8 cellular contexts compared by ENCODE assay signal in the genomic region with DNA sequence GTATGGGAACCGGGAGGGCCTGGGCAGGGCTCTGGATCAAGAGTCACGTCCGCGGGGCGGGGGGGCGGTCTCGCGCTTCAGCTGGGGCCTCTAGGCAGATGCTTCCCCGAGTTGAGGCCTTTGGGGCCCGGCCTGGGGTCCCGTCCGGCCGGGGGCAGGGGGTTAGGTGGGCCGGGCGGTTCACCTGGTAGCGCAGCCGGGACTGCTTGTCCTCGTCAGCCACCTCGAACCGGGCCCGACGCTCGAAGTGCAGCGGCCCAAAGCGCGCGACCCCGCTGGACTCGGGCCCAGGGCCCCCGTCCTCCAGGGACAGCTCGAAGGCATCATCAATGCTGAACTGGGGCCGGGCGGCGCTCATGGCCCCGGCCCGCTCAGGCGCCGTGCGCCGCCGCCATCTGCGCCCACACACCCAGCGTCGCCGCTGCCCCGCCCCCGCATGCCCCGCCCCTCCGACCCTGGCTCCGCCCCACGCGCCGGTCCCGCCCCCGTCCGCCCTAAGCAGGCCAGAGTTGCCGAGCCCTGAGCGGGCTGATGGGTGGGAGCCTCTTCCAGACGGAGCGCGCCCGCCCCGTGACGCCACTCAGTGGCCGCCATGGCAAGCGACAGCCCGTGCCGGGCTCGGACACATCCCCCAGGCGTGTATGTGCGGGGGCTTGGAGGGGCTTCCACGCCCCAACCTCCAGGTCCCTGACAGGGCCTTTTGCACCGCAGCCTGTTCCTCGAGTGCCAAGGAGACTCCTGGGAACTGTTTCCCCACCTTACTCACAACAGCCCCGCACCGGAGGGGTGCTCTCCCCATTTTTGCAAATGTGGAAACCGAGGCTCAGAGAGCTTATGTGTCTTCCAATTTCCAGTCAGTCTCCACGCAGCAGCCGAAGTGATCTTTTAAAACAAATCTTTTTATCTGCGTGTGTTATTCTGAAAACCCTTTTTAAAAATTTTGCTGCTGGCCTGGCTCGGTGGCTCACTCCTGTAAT. TPM values are rescaled to one million over a fixed set of nuclear protein-coding genes. Genes with fewer than 3 reads are reported as not detected.
DNase-seq lines count a peak whose midpoint lies in the region; ATAC-seq and TF ChIP-seq lines count a peak whose summit lies in the region.

A gene with protein sequence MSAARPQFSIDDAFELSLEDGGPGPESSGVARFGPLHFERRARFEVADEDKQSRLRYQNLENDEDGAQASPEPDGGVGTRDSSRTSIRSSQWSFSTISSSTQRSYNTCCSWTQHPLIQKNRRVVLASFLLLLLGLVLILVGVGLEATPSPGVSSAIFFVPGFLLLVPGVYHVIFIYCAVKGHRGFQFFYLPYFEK (minus strand): TSS at position 417 of the 977 bp plus-strand sequence. CDS start 59 bp downstream, at position 358.

- H3K9me3 Mint-ChIP-seq in activated naive CD4-positive, alpha-beta T cell treated with anti-CD3 and anti-CD28 coated beads, Interleukin-2, amount 10 ng/mL, durations not matched to agents 7 days and 5 days = no peaks in the 10 kb centered on the region

- H2AFZ ChIP-seq in MM.1S (ENCODE audit: low read length) = peak within 1 kb of the TSS; percentile 100

- TF ChIP-seq CTCF in MM.1S (IDR thresholded peaks at IDR 0.05; ENCODE audit: low read length) (peak; percentile 57), gastroesophageal sphincter (IDR thresholded peaks at IDR 0.05) (peak in 3 of 4 experiments; percentile 49 to 71 (median 60))

- H3K9ac ChIP-seq in ES-I3 (ENCODE audit: low read depth, low read length) (peak within 1 kb of the TSS; percentile 77), MM.1S (ENCODE audit: low read length) (peak within 1 kb of the TSS; percentile 80), SK-N-MC (ENCODE audit: insufficient read length) (peak within 1 kb of the TSS; percentile 83)

- H3K9me3 ChIP-seq in ES-I3 (ENCODE audit: control insufficient read depth, insufficient read depth, low read length) (no peaks in the 10 kb centered on the region), MM.1S (replicated peaks; ENCODE audit: insufficient read depth, low read length) (no peaks in the 10 kb centered on the region), SK-N-MC (ENCODE audit: low read depth, low read length) (no peaks in the 10 kb centered on the region), gastroesophageal sphincter (no peaks in the 10 kb centered on the region)

- peaks cover 8% of the 10 kb centered on the region for H3K36me3 Mint-ChIP-seq in activated naive CD4-positive, alpha-beta T cell treated with anti-CD3 and anti-CD28 coated beads, Interleukin-2, amount 10 ng/mL, durations not matched to agents 7 days and 5 days

- H3K4me3 ChIP-seq in H7 (ENCODE audit: insufficient read depth, low read depth, low read length) (peak within 1 kb of the TSS; percentile 83), MM.1S (ENCODE audit: low read length) (peak within 1 kb of the TSS; percentile 99), SK-N-MC (peak within 1 kb of the TSS; percentile 91), gastroesophageal sphincter (peak within 1 kb of the TSS; percentile 61 to 84)

- no peaks in the 10 kb centered on the region for H3K9me2 ChIP-seq in MM.1S (replicated peaks; ENCODE audit: insufficient read depth, low read length)

- H4K20me1 ChIP-seq in MM.1S (ENCODE audit: insufficient read depth, low read length) = no peaks in the 10 kb centered on the region

- TF ChIP-seq POLR2A in gastroesophageal sphincter (IDR thresholded peaks at IDR 0.05) = peak; percentile 81 to 94

- peak within 1 kb of the TSS; percentile 87 for H3K27ac Mint-ChIP-seq in activated naive CD4-positive, alpha-beta T cell treated with anti-CD3 and anti-CD28 coated beads, Interleukin-2, amount 10 ng/mL, durations not matched to agents 7 days and 5 days

- no peaks in the 10 kb centered on the region for H3F3A ChIP-seq in MM.1S (ENCODE audit: insufficient read depth, low read length)

- no peaks in the 10 kb centered on the region for H3K36me3 ChIP-seq in ES-I3 (ENCODE audit: insufficient read depth, low read length)
- H3K36me3 ChIP-seq in H7 (replicated peaks; ENCODE audit: control insufficient read depth, insufficient read depth, low read length) = no peaks in the 10 kb centered on the region
- H3K36me3 ChIP-seq in MM.1S (replicated peaks; ENCODE audit: insufficient read depth, low read length) = no peaks in the 10 kb centered on the region
- no peaks in the 10 kb centered on the region for H3K36me3 ChIP-seq in SK-N-MC (ENCODE audit: insufficient read depth, low read length)
- H3K36me3 ChIP-seq in gastroesophageal sphincter = peaks cover 0 to 4% of the 10 kb centered on the region in 2 donors

- DNase-seq in H7 (peak; percentile 99), MM.1S (peak; percentile 92), SK-N-MC (ENCODE audit: low read depth, low spot score) (no peak), non-pigmented ciliary epithelial cell (ENCODE audit: low read depth) (peak; percentile 52), substantia nigra (lab: John Stamatoyannopoulos, UW) (peak; percentile 46 to 97 (median 90))
- peak; percentile 92 for DNase-seq in activated naive CD4-positive, alpha-beta T cell treated with anti-CD3 and anti-CD28 coated beads, Interleukin-2, amount 10 ng/mL, durations not matched to agents 7 days and 5 days

- peaks cover 46% of the 10 kb centered on the region for H3K4me1 Mint-ChIP-seq in activated naive CD4-positive, alpha-beta T cell treated with anti-CD3 and anti-CD28 coated beads, Interleukin-2, amount 10 ng/mL, durations not matched to agents 7 days and 5 days

- peaks cover 5% of the 10 kb centered on the region for H3K27me3 Mint-ChIP-seq in activated naive CD4-positive, alpha-beta T cell treated with anti-CD3 and anti-CD28 coated beads, Interleukin-2, amount 10 ng/mL, durations not matched to agents 7 days and 5 days

- ATAC-seq in gastroesophageal sphincter = peak; percentile 93

- peak within 1 kb of the TSS; percentile 100 for H3K4me2 ChIP-seq in MM.1S (ENCODE audit: low read depth, low read length)

- H3K4me3 Mint-ChIP-seq in activated naive CD4-positive, alpha-beta T cell treated with anti-CD3 and anti-CD28 coated beads, Interleukin-2, amount 10 ng/mL, durations not matched to agents 7 days and 5 days = peak within 1 kb of the TSS; percentile 87

- 0 to 4% methylated on average over 2 to 8 of the region's 81 CpGs for WGBS in gastroesophageal sphincter (ENCODE audit: low coverage in 1 of 2), 2 donors

- H3K4me1 ChIP-seq in ES-I3 (ENCODE audit: insufficient read depth, low read length) (peaks cover 3% of the 10 kb centered on the region; the same call in 1 of the 2 replicates), MM.1S (ENCODE audit: low read length) (peaks cover 8% of the 10 kb centered on the region), gastroesophageal sphincter (peaks cover 0 to 54% (median 17%) of the 10 kb centered on the region in 3 donors)

- CTCF ChIA-PET in activated naive CD4-positive, alpha-beta T cell treated with anti-CD3 and anti-CD28 coated beads, Interleukin-2, amount 10 ng/mL, durations not matched to agents 7 days and 5 days (lab: Charles Lee) = interaction anchor here (0.7 to 2.6 kb wide), 13 partner anchors 11 to 118 kb away, joined by 3 to 14 read pairs (median 3); a partner anchor contains a TSS

- H3K27me3 ChIP-seq in H7 (ENCODE audit: control insufficient read depth, insufficient read depth, low read length) (no peaks in the 10 kb centered on the region), MM.1S (replicated peaks; ENCODE audit: insufficient read depth, low read length) (peaks cover 1% of the 10 kb centered on the region), gastroesophageal sphincter (no peaks in the 10 kb centered on the region)

- no peak within 1 kb of the TSS; the same call in 1 of the 2 replicates for H3K27ac ChIP-seq in MM.1S (ENCODE audit: low read length)
- H3K27ac ChIP-seq in SK-N-MC = peak within 1 kb of the TSS; percentile 19; the same call in 1 of the 2 replicates
- peak within 1 kb of the TSS; percentile 77 to 90 (median 88) for H3K27ac ChIP-seq in gastroesophageal sphincter
- H3K27ac ChIP-seq in substantia nigra (ENCODE audit: low read depth, low read length, poor library complexity, severe bottlenecking) = peak within 1 kb of the TSS; percentile 94

- peaks cover 11% of the 10 kb centered on the region for H3K79me2 ChIP-seq in MM.1S (ENCODE audit: low read length)

- no peak for TF ChIP-seq EP300 in gastroesophageal sphincter (IDR thresholded peaks at IDR 0.05)

RNA-seq across cellular contexts. Expression of the gene that starts here (rescaled TPM):
- total RNA-seq in H7 (2014; rRNA removed; shearing (Covaris generic)) = 34.9 and 51.7 TPM in 2 replicates
- 10 to 100 TPM; 22.2 to 35.2 (median 32.5) TPM for total RNA-seq in gastroesophageal sphincter
